Comparison of ENCODE assay signal across 12 cellular contexts in the genomic region with DNA sequence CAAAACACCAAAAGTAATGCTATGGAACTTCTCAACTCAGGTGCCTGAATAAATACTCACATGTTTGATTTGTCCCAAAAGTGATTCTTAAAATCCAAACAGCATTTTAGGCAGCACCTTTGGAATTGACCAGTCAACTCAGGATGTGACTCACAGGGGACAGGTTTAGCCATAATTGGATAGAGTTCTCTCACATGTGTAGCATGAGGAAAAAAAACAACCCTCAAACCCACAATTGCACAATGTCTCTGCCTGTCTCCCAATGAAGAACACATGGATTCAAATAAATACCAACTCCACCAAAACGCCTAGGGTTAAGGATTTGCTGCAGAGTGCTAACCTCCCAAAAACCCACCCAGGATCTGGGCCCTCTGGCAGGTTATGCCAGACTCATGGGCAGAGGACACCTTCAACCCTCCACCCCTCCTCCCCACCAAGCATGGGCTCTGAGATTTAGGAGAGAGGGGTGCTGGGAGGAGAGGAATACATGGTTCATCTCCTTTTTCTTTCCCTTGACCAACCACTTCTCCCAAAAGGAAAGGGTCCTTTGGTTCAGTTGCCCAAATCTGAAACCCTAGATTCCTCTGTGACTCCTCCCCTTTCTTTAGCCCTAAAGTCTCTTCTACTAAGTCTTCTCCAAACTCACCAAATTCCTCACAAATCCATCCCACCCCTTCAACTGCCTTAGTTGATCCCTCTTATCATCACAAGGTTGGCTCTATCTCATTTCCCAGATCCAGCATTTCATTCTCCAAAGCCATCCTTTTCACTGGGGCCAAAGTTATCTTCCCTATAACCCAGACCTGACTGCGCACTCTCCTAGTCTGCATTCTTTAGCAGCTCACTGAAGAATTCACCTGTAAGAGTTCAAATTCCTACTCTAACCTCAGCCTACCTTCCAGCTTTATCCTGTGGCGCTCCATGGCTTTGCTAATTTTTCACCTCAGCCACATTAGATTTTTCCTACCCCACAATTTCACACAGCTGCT. TPM values are rescaled to one million over a fixed set of nuclear protein-coding genes. Genes with fewer than 3 reads are reported as not detected.
A peak's percentile ranks its signal among the peaks of the same experiment; 100 is the strongest.
DNase-seq lines count a peak whose midpoint lies in the region; ATAC-seq and TF ChIP-seq lines count a peak whose summit lies in the region.
"Had no signal": no experiment of that assay in that cellular context is flagged by ENCODE, and none has a peak within 500 bp of the region (broad histone marks: within the 10 kb centered on the region; RNA-seq: fewer than 3 reads in every experiment).

No MANE protein-coding gene starts in this region.

- peaks cover 75% of the 10 kb centered on the region for H4K20me1 ChIP-seq in Karpas-422 (ENCODE audit: insufficient read depth, low read depth, low read length)

- H3K4me1 ChIP-seq in RWPE2 (ENCODE audit: insufficient read depth, poor library complexity, severe bottlenecking), result peaks cover 44% of the 10 kb centered on the region
- H3K4me1 ChIP-seq in thoracic aorta (ENCODE audit: control insufficient read depth in 1 of 2, low read depth in 2 of 2), result peaks cover 27 to 46% of the 10 kb centered on the region in 2 donors
- no peaks in the 10 kb centered on the region for H3K4me1 ChIP-seq in Karpas-422 (ENCODE audit: low read length)
- peaks cover 14% of the 10 kb centered on the region; the same call in 1 of the 2 replicates for H3K4me1 ChIP-seq in SJCRH30

- H3K27me3 ChIP-seq in RWPE2 (ENCODE audit: insufficient read depth, poor library complexity, severe bottlenecking) (no peaks in the 10 kb centered on the region), thoracic aorta (replicated peaks; ENCODE audit: insufficient read depth) (no peaks in the 10 kb centered on the region), Karpas-422 (ENCODE audit: low read length) (no peaks in the 10 kb centered on the region), SJCRH30 (no peaks in the 10 kb centered on the region)
- H3K27me3 ChIP-seq: stomach had no signal

- CTCF ChIA-PET in activated naive CD4-positive, alpha-beta T cell treated with anti-CD3 and anti-CD28 coated beads for 36 hours (lab: Charles Lee), result interaction anchor here (1.4 to 1.9 kb wide), 2 partner anchors 8 to 18 kb away, joined by 3 to 8 read pairs; partner anchors contain the start of gene RYK
- CTCF ChIA-PET in activated naive CD4-positive, alpha-beta T cell treated with anti-CD3 and anti-CD28 coated beads, Interleukin-2, amount 10 ng/mL, durations not matched to agents 7 days and 5 days (lab: Charles Lee), result no interaction called here

- H3K36me3 Mint-ChIP-seq in activated naive CD4-positive, alpha-beta T cell treated with anti-CD3 and anti-CD28 coated beads for 36 hours (ENCODE audit: low read depth), result peaks cover 15% of the 10 kb centered on the region
- H3K36me3 Mint-ChIP-seq in activated naive CD4-positive, alpha-beta T cell treated with anti-CD3 and anti-CD28 coated beads, Interleukin-2, amount 10 ng/mL, durations not matched to agents 7 days and 5 days, result peaks cover 4% of the 10 kb centered on the region
- H3K36me3 Mint-ChIP-seq: naive B cell had no signal

- 0 out of 2 replicates have a peak, but pooled peaks cover 3% of the 10 kb centered on the region for H3K36me3 ChIP-seq in RWPE2 (ENCODE audit: low read depth)
- no peaks in the 10 kb centered on the region for H3K36me3 ChIP-seq in thoracic aorta
- H3K36me3 ChIP-seq in Karpas-422 (ENCODE audit: insufficient read depth, low read length), result no peaks in the 10 kb centered on the region
- no peaks in the 10 kb centered on the region for H3K36me3 ChIP-seq in SJCRH30
- H3K36me3 ChIP-seq: stomach had no signal

- no peak overlapping the region for H3K9ac ChIP-seq in Karpas-422 (ENCODE audit: low read length)

- H3K27ac Mint-ChIP-seq in activated naive CD4-positive, alpha-beta T cell treated with anti-CD3 and anti-CD28 coated beads for 36 hours, result no peak overlapping the region
- H3K27ac Mint-ChIP-seq in activated naive CD4-positive, alpha-beta T cell treated with anti-CD3 and anti-CD28 coated beads, Interleukin-2, amount 10 ng/mL, durations not matched to agents 7 days and 5 days, result no peak overlapping the region

- ATAC-seq in RWPE2 (ENCODE audit: low read depth), result peak; percentile 90
- peak; percentile 76 for ATAC-seq in thoracic aorta (ENCODE audit: insufficient number of reproducible peaks, low FRiP score, low read depth)

- no peak overlapping the region for H2AFZ ChIP-seq in Karpas-422 (ENCODE audit: low read length)

- no peak for TF ChIP-seq CTCF in RWPE2 (IDR thresholded peaks at IDR 0.05; ENCODE audit: poor library complexity, severe bottlenecking)
- no peak for TF ChIP-seq CTCF in foreskin fibroblast (IDR thresholded peaks at IDR 0.05; ENCODE audit: low read depth, low read length)
- no peak for TF ChIP-seq CTCF in thoracic aorta (IDR thresholded peaks at IDR 0.05)

- no peaks in the 10 kb centered on the region for H3K79me2 ChIP-seq in Karpas-422 (ENCODE audit: low read length)

- peak overlapping the region; percentile 65 for H3K27ac ChIP-seq in RWPE2 (ENCODE audit: poor library complexity, severe bottlenecking)
- H3K27ac ChIP-seq in thoracic aorta, result peak overlapping the region in 1 of 2 donors; percentile 1
- H3K27ac ChIP-seq in Karpas-422 (ENCODE audit: low read length), result no peak overlapping the region
- no peak overlapping the region for H3K27ac ChIP-seq in SJCRH30

- H3K9me3 Mint-ChIP-seq in activated naive CD4-positive, alpha-beta T cell treated with anti-CD3 and anti-CD28 coated beads for 36 hours, result peaks cover 6% of the 10 kb centered on the region
- peaks cover 3% of the 10 kb centered on the region for H3K9me3 Mint-ChIP-seq in activated naive CD4-positive, alpha-beta T cell treated with anti-CD3 and anti-CD28 coated beads, Interleukin-2, amount 10 ng/mL, durations not matched to agents 7 days and 5 days
- H3K9me3 Mint-ChIP-seq: naive B cell had no signal

- no peaks in the 10 kb centered on the region for H3K9me2 ChIP-seq in Karpas-422 (replicated peaks; ENCODE audit: insufficient read depth, low read length)

- H3K4me3 ChIP-seq in RWPE2 (ENCODE audit: severe bottlenecking) (no peak overlapping the region), foreskin fibroblast (ENCODE audit: low read depth in 1 of 2, low read length in 2 of 2) (no peak overlapping the region), thoracic aorta (no peak overlapping the region), Karpas-422 (ENCODE audit: low read length) (no peak overlapping the region), SJCRH30 (no peak overlapping the region)
- H3K4me3 ChIP-seq: stomach had no signal

- no peak overlapping the region for H3K4me3 Mint-ChIP-seq in activated naive CD4-positive, alpha-beta T cell treated with anti-CD3 and anti-CD28 coated beads for 36 hours
- H3K4me3 Mint-ChIP-seq in activated naive CD4-positive, alpha-beta T cell treated with anti-CD3 and anti-CD28 coated beads, Interleukin-2, amount 10 ng/mL, durations not matched to agents 7 days and 5 days, result no peak overlapping the region
- H3K4me3 Mint-ChIP-seq: naive B cell had no signal

- no peak overlapping the region for H3K4me2 ChIP-seq in Karpas-422 (ENCODE audit: low read depth, low read length, poor library complexity, severe bottlenecking)

- no peaks in the 10 kb centered on the region for H3K27me3 Mint-ChIP-seq in activated naive CD4-positive, alpha-beta T cell treated with anti-CD3 and anti-CD28 coated beads for 36 hours (ENCODE audit: low read depth)
- peaks cover 4% of the 10 kb centered on the region for H3K27me3 Mint-ChIP-seq in activated naive CD4-positive, alpha-beta T cell treated with anti-CD3 and anti-CD28 coated beads, Interleukin-2, amount 10 ng/mL, durations not matched to agents 7 days and 5 days
- H3K27me3 Mint-ChIP-seq: naive B cell had no signal

- H3K4me1 Mint-ChIP-seq in activated naive CD4-positive, alpha-beta T cell treated with anti-CD3 and anti-CD28 coated beads for 36 hours (ENCODE audit: low read depth), result peaks cover 91% of the 10 kb centered on the region
- peaks cover 16% of the 10 kb centered on the region for H3K4me1 Mint-ChIP-seq in activated naive CD4-positive, alpha-beta T cell treated with anti-CD3 and anti-CD28 coated beads, Interleukin-2, amount 10 ng/mL, durations not matched to agents 7 days and 5 days

- DNase-seq in activated naive CD4-positive, alpha-beta T cell treated with anti-CD3 and anti-CD28 coated beads for 36 hours, result peak; percentile 40
- no peak for DNase-seq in activated naive CD4-positive, alpha-beta T cell treated with anti-CD3 and anti-CD28 coated beads, Interleukin-2, amount 10 ng/mL, durations not matched to agents 7 days and 5 days
- DNase-seq in RWPE2 (ENCODE audit: low spot score) (no peak), foreskin fibroblast (peak; percentile 87 to 94), thoracic aorta (ENCODE audit: low spot score) (no peak), Karpas-422 (no peak), T-helper 2 cell (no peak), SJCRH30 (no peak)
- DNase-seq: H7, naive B cell, NCI-H526 treated with DMSO at 0.1 percent for 48 hours, stomach had no signal

- no peaks in the 10 kb centered on the region for H3K9me3 ChIP-seq in RWPE2 (ENCODE audit: severe bottlenecking)
- no peaks in the 10 kb centered on the region for H3K9me3 ChIP-seq in thoracic aorta
- no peaks in the 10 kb centered on the region for H3K9me3 ChIP-seq in Karpas-422 (ENCODE audit: low read length)
- H3K9me3 ChIP-seq in SJCRH30 (replicated peaks), result no peaks in the 10 kb centered on the region
- H3K9me3 ChIP-seq: stomach had no signal

- intact Hi-C loops in activated naive CD4-positive, alpha-beta T cell treated with anti-CD3 and anti-CD28 coated beads for 36 hours (cut with micrococcal nuclease), result no loop called here

RNA-seq across cellular contexts. Expression of gene RYK, which starts 7.7 kb away (rescaled TPM):
- 10 to 100 TPM; 19.5 to 19.7 TPM for total RNA-seq in activated naive CD4-positive, alpha-beta T cell treated with anti-CD3 and anti-CD28 coated beads for 36 hours
- 10 to 100 TPM; 50.9 to 74.1 TPM for total RNA-seq in thoracic aorta
- total RNA-seq in Karpas-422 (2014; rRNA removed; shearing (Covaris generic); ENCODE audit: low replicate concordance), result 10.5 and 14.8 TPM in 2 replicates
- 88.6 and 91.7 TPM in 2 replicates for total RNA-seq in SJCRH30 (2014; rRNA removed; shearing (Covaris generic))

Comparison
In these comparisons a context has a peak if more than half of its experiments do, and no peak if none do; other contexts are left out.
1. DNase-seq: peak in activated naive CD4-positive, alpha-beta T cell treated with anti-CD3 and anti-CD28 coated beads for 36 hours (single experiment) and foreskin fibroblast (2 of 2); none in activated naive CD4-positive, alpha-beta T cell treated with anti-CD3 and anti-CD28 coated beads, Interleukin-2, amount 10 ng/mL, durations not matched to agents 7 days and 5 days (single experiment), RWPE2 (single experiment), thoracic aorta (single experiment), Karpas-422 (single experiment), T-helper 2 cell (0 of 5) and SJCRH30 (0 of 2).